In genomic region chr5:8615142-8615858, GRCh38 we compare ENCODE assay signal across 20 cellular contexts.
"Had no signal": no experiment of that assay in that cellular context is flagged by ENCODE, and none has a peak within 500 bp of the region (broad histone marks: within the 10 kb centered on the region; RNA-seq: fewer than 3 reads in every experiment).

No MANE protein-coding gene starts in this region.

- H3K36me3 Mint-ChIP-seq: activated CD8-positive, alpha-beta memory T cell treated with anti-CD3 and anti-CD28 coated beads, Interleukin-2, amount 10 ng/mL, durations not matched to agents 7 days and 5 days; activated naive CD4-positive, alpha-beta T cell treated with anti-CD3 and anti-CD28 coated beads, Interleukin-2, amount 50 U/mL, for 72 hours had no signal

- H3K4me1 ChIP-seq: esophagus squamous epithelium, foreskin keratinocyte, upper lobe of right lung had no signal

- ATAC-seq: activated CD4-positive, CD25-positive, alpha-beta regulatory T cell treated with anti-CD3 and anti-CD28 coated beads, Interleukin-2, amount 50 U/mL, for 24 hours; activated CD8-positive, alpha-beta memory T cell treated with anti-CD3 and anti-CD28 coated beads, Interleukin-2, amount 10 ng/mL, durations not matched to agents 7 days and 5 days; activated naive CD4-positive, alpha-beta T cell treated with anti-CD3 and anti-CD28 coated beads, Interleukin-2, amount 50 U/mL, for 72 hours; foreskin keratinocyte; left lobe of liver; upper lobe of right lung had no signal

- H3K4me3 ChIP-seq: dorsolateral prefrontal cortex, esophagus squamous epithelium, upper lobe of right lung had no signal

- H3K27ac Mint-ChIP-seq: activated CD8-positive, alpha-beta memory T cell treated with anti-CD3 and anti-CD28 coated beads, Interleukin-2, amount 10 ng/mL, durations not matched to agents 7 days and 5 days; activated naive CD4-positive, alpha-beta T cell treated with anti-CD3 and anti-CD28 coated beads, Interleukin-2, amount 50 U/mL, for 72 hours; activated T-cell treated with anti-CD3 and anti-CD28 coated beads, Interleukin-2, amount 50 U/mL, for 24 hours; nephron; stimulated activated naive CD8-positive, alpha-beta T cell treated with anti-CD3 and anti-CD28 coated beads, Interleukin-15, Interleukin-2, amounts not matched to agents 100 ng/mL and 50 ng/mL, for 24 hours had no signal

- H3K9me3 ChIP-seq: esophagus squamous epithelium, upper lobe of right lung had no signal

- H3K27me3 Mint-ChIP-seq: activated CD8-positive, alpha-beta memory T cell treated with anti-CD3 and anti-CD28 coated beads, Interleukin-2, amount 10 ng/mL, durations not matched to agents 7 days and 5 days; activated T-cell treated with anti-CD3 and anti-CD28 coated beads, Interleukin-2, amount 50 U/mL, for 24 hours; stimulated activated naive CD8-positive, alpha-beta T cell treated with anti-CD3 and anti-CD28 coated beads, Interleukin-15, Interleukin-2, amounts not matched to agents 100 ng/mL and 50 ng/mL, for 24 hours had no signal

- H3K27me3 ChIP-seq: esophagus squamous epithelium, foreskin keratinocyte, upper lobe of right lung had no signal

- DNase-seq: activated CD4-positive, alpha-beta T cell treated with anti-CD3 and anti-CD28 coated beads, Interleukin-2, amount 50 U/mL, for 4 hours; activated CD8-positive, alpha-beta memory T cell treated with anti-CD3 and anti-CD28 coated beads, Interleukin-2, amount 10 ng/mL, durations not matched to agents 7 days and 5 days; activated effector memory CD4-positive, alpha-beta T cell treated with Interleukin-2 at 50 U/mL for 16 hours; activated T-cell treated with anti-CD3 and anti-CD28 coated beads, Interleukin-2, amount 50 U/mL, for 24 hours; amygdala; dorsolateral prefrontal cortex; esophagus squamous epithelium; foreskin keratinocyte; head of caudate nucleus; mesenchymal stem cell; stimulated activated CD4-positive, alpha-beta T cell treated with anti-CD3 and anti-CD28 coated beads, Interleukin-2, amount 100 ng/mL, for 48 hours; stimulated activated CD8-positive, alpha-beta memory T cell treated with anti-CD3 and anti-CD28 coated beads, Interleukin-4, amount 100 ng/mL, for 48 hours; upper lobe of right lung had no signal

- FAIRE-seq: endometrium, islet of Langerhans had no signal

- H3K36me3 ChIP-seq: esophagus squamous epithelium, upper lobe of right lung had no signal

- H3K27ac ChIP-seq: dorsolateral prefrontal cortex, esophagus squamous epithelium, foreskin keratinocyte, upper lobe of right lung had no signal

- H3K4me3 Mint-ChIP-seq: activated CD8-positive, alpha-beta memory T cell treated with anti-CD3 and anti-CD28 coated beads, Interleukin-2, amount 10 ng/mL, durations not matched to agents 7 days and 5 days; activated T-cell treated with anti-CD3 and anti-CD28 coated beads, Interleukin-2, amount 50 U/mL, for 24 hours; nephron; stimulated activated naive CD8-positive, alpha-beta T cell treated with anti-CD3 and anti-CD28 coated beads, Interleukin-15, Interleukin-2, amounts not matched to agents 100 ng/mL and 50 ng/mL, for 24 hours had no signal

- H3K4me1 Mint-ChIP-seq: activated CD8-positive, alpha-beta memory T cell treated with anti-CD3 and anti-CD28 coated beads, Interleukin-2, amount 10 ng/mL, durations not matched to agents 7 days and 5 days; nephron had no signal
